ENCODE assay signal across 8 cellular contexts in the genomic region with DNA sequence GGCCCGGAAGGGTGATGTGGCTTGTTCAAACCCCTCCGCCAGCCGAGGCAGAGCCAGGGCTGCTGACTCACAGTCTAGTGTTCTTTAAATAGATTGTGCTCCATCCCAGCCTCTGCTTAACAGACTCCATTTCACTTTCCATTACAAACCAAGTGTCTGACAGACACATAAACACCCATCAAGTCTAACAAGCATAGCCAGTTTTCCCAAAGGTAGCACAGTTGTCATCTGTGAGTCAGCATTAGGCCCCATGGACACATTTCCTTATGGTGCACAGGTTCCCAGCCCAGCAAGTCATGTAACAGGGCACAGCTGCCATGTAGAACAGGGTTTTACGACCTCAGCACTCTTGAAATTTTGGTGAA.
DNase-seq lines count a peak whose midpoint lies in the region; ATAC-seq, FAIRE-seq and TF ChIP-seq lines count a peak whose summit lies in the region.

No MANE protein-coding gene starts in this region.

- DNase-seq in EL (peak; percentile 84), NOMO-1 (lab: John Stamatoyannopoulos, UW; ENCODE audit: unreplicated experiment in 2 of 2) (peak; percentile 58 to 60), epithelial cell of esophagus (ENCODE audit: low read depth) (peak; percentile 99), pancreas (no peak)
- no peak for DNase-seq in activated naive CD4-positive, alpha-beta T cell (lab: John Stamatoyannopoulos, UW)
- DNase-seq in stimulated activated CD4-positive, alpha-beta T cell treated with anti-CD3 and anti-CD28 coated beads, Interleukin-2, amount 100 ng/mL, for 24 hours: no peak
- no peak for DNase-seq in stimulated activated CD4-positive, alpha-beta T cell treated with anti-CD3 and anti-CD28 coated beads, Interleukin-1b, Interleukin-23, amount 100 ng/mL, for 48 hours

- no peaks in the 10 kb centered on the region for H3K27me3 ChIP-seq in pancreas

- H3K4me1 ChIP-seq in pancreas: no peaks in the 10 kb centered on the region

- peak in 3 of 4 donors; percentile 36 to 75 (median 64) for ATAC-seq in pancreas
- no peak for ATAC-seq in GM21390 (IDR thresholded peaks at IDR 0.05; ENCODE audit: unreplicated experiment)

- intact Hi-C loops in pancreas (cut with DNase I): no loop called here

- no peaks in the 10 kb centered on the region for H3K36me3 ChIP-seq in pancreas

- 58 to 72% methylated on average over 4 of the region's 4 CpGs for WGBS in pancreas, 2 donors

- TF ChIP-seq CTCF in epithelial cell of esophagus (IDR thresholded peaks at IDR 0.05; ENCODE audit: insufficient read depth, low read depth, low read length, missing control alignments) (no peak), pancreas (IDR thresholded peaks at IDR 0.05) (no peak)

- H3K4me3 ChIP-seq in epithelial cell of esophagus (ENCODE audit: low read length): no peak overlapping the region
- H3K4me3 ChIP-seq in pancreas: no peak overlapping the region

- no peaks in the 10 kb centered on the region for H3K9me3 ChIP-seq in pancreas

- no peak overlapping the region for H3K27ac ChIP-seq in pancreas

- no peak for FAIRE-seq in pancreas (lab: Jason Lieb, UNC)

Comparison
In these comparisons a context has a peak if more than half of its experiments do, and no peak if none do; other contexts are left out.
1. DNase-seq: peak in EL (single experiment), NOMO-1 (2 of 2) and epithelial cell of esophagus (single experiment); none in pancreas (0 of 6), activated naive CD4-positive, alpha-beta T cell (0 of 4), stimulated activated CD4-positive, alpha-beta T cell treated with anti-CD3 and anti-CD28 coated beads, Interleukin-2, amount 100 ng/mL, for 24 hours (0 of 2) and stimulated activated CD4-positive, alpha-beta T cell treated with anti-CD3 and anti-CD28 coated beads, Interleukin-1b, Interleukin-23, amount 100 ng/mL, for 48 hours (single experiment).